Comparison of ENCODE assay signal across 10 cellular contexts in genomic region chr17:17363638-17364337, GRCh38.
DNase-seq lines count a peak whose midpoint lies in the region; ATAC-seq and TF ChIP-seq lines count a peak whose summit lies in the region.
"Had no signal": no experiment of that assay in that cellular context is flagged by ENCODE, and none has a peak within 500 bp of the region (broad histone marks: within the 10 kb centered on the region; RNA-seq: fewer than 3 reads in every experiment).

No MANE protein-coding gene starts in this region.

- no peaks in the 10 kb centered on the region for H3K4me1 Mint-ChIP-seq in T-helper 2 cell treated with Interferon-gamma antibody and Interleukin-4, amounts not matched to agents 5 μg/mL and 100 μg/mL, for 36 hours (ENCODE audit: low read depth)

- ATAC-seq in Right ventricle myocardium inferior = no peak
- ATAC-seq in left cardiac atrium = no peak
- ATAC-seq in lower lobe of right lung = peak; percentile 91 to 92
- ATAC-seq in aorta (ENCODE audit: low FRiP score) = no peak

- H3K9me3 Mint-ChIP-seq in T-helper 2 cell treated with Interferon-gamma antibody and Interleukin-4, amounts not matched to agents 5 μg/mL and 100 μg/mL, for 36 hours = no peaks in the 10 kb centered on the region

- no peak for TF ChIP-seq CTCF in lower lobe of right lung (IDR thresholded peaks at IDR 0.05)

- DNase-seq in Right ventricle myocardium inferior (ENCODE audit: missing footprints) (peak; percentile 60), left cardiac atrium (no peak), adipocyte (ENCODE audit: low read depth) (no peak), lower lobe of right lung (peak; percentile 76), aorta (peak; percentile 19 to 39), AG20443 (ENCODE audit: low spot score) (no peak), NCI-H345 treated with DMSO at 0.1 percent for 48 hours (lab: John Stamatoyannopoulos, UW; ENCODE audit: unreplicated experiment) (no peak)
- DNase-seq in T-helper 2 cell treated with Interferon-gamma antibody and Interleukin-4, amounts not matched to agents 5 μg/mL and 100 μg/mL, for 36 hours (ENCODE audit: low spot score) = no peak
- DNase-seq: stimulated activated CD4-positive, alpha-beta T cell treated with anti-CD3 and anti-CD28 coated beads, Interleukin-4, amount 100 ng/mL, for 24 hours had no signal

- intact Hi-C loops in Right ventricle myocardium inferior (cut with DNase I) = loop anchor here (2.0 kb wide), 1 partner anchor 59 kb away; no protein-coding TSS in a partner anchor
- intact Hi-C loops in left cardiac atrium (cut with DNase I) = loop anchor here in 1 of 2 donors (10.0 kb wide), 1 partner anchor 111 kb away; the partner anchor contains the start of gene MED9
- intact Hi-C loops in lower lobe of right lung (cut with DNase I) = no loop called here
- intact Hi-C loops in aorta (cut with DNase I) = no loop called here

- H3K27ac ChIP-seq in lower lobe of right lung (peak overlapping the region; percentile 67), aorta (ENCODE audit: low read depth in 1 of 2, low read length in 2 of 2) (no peak overlapping the region)

- H3K4me1 ChIP-seq in adipocyte (ENCODE audit: control insufficient read depth, insufficient read depth, low read length) (peaks cover 22% of the 10 kb centered on the region), lower lobe of right lung (peaks cover 10% of the 10 kb centered on the region), aorta (ENCODE audit: control insufficient read depth in 1 of 2, insufficient read depth in 2 of 2, low read length in 2 of 2) (no peaks in the 10 kb centered on the region)
- H3K4me1 ChIP-seq: HAP-1 had no signal

- H3K36me3 ChIP-seq in adipocyte (ENCODE audit: control insufficient read depth, insufficient read depth, low read length, severe bottlenecking) = no peaks in the 10 kb centered on the region
- no peaks in the 10 kb centered on the region for H3K36me3 ChIP-seq in lower lobe of right lung
- H3K36me3 ChIP-seq in aorta (ENCODE audit: control insufficient read depth in 1 of 2, insufficient read depth in 2 of 2, low read length in 1 of 2) = no peaks in the 10 kb centered on the region
- H3K36me3 ChIP-seq: HAP-1 had no signal

- WGBS in aorta, 2 donors = 80 to 87% methylated on average over 8 of the region's 8 CpGs

- H3K27ac Mint-ChIP-seq in T-helper 2 cell treated with Interferon-gamma antibody and Interleukin-4, amounts not matched to agents 5 μg/mL and 100 μg/mL, for 36 hours = no peak overlapping the region

- no peak overlapping the region for H3K4me3 Mint-ChIP-seq in T-helper 2 cell treated with Interferon-gamma antibody and Interleukin-4, amounts not matched to agents 5 μg/mL and 100 μg/mL, for 36 hours

- H3K27me3 Mint-ChIP-seq in T-helper 2 cell treated with Interferon-gamma antibody and Interleukin-4, amounts not matched to agents 5 μg/mL and 100 μg/mL, for 36 hours (ENCODE audit: low read depth) = peaks cover 5% of the 10 kb centered on the region

- no peak overlapping the region for H3K4me3 ChIP-seq in adipocyte (ENCODE audit: low read length)
- H3K4me3 ChIP-seq in lower lobe of right lung = no peak overlapping the region
- H3K4me3 ChIP-seq in aorta (ENCODE audit: low read length in 2 of 2) = no peak overlapping the region
- H3K4me3 ChIP-seq: HAP-1 had no signal

- H3K27me3 ChIP-seq in adipocyte (replicated peaks; ENCODE audit: control insufficient read depth, insufficient read depth, low read length) (no peaks in the 10 kb centered on the region), lower lobe of right lung (ENCODE audit: low read depth) (no peaks in the 10 kb centered on the region), aorta (ENCODE audit: control insufficient read depth in 1 of 2, insufficient read depth in 2 of 2, low read length in 1 of 2) (no peaks in the 10 kb centered on the region)

- peak overlapping the region; percentile 72 for H3K9ac ChIP-seq in adipocyte (ENCODE audit: low read length)

- no peaks in the 10 kb centered on the region for H3K36me3 Mint-ChIP-seq in T-helper 2 cell treated with Interferon-gamma antibody and Interleukin-4, amounts not matched to agents 5 μg/mL and 100 μg/mL, for 36 hours (ENCODE audit: low read depth)

- H3K9me3 ChIP-seq in adipocyte (ENCODE audit: control insufficient read depth, low read length) = peaks cover 23% of the 10 kb centered on the region
- no peaks in the 10 kb centered on the region for H3K9me3 ChIP-seq in lower lobe of right lung
- H3K9me3 ChIP-seq in aorta (ENCODE audit: control insufficient read depth, low read length) = no peaks in the 10 kb centered on the region

Comparison
In these comparisons a context has a peak if more than half of its experiments do, and no peak if none do; other contexts are left out.
1. DNase-seq: peak in Right ventricle myocardium inferior (single experiment), lower lobe of right lung (single experiment) and aorta (2 of 2); none in left cardiac atrium (single experiment), adipocyte (single experiment), T-helper 2 cell treated with Interferon-gamma antibody and Interleukin-4, amounts not matched to agents 5 μg/mL and 100 μg/mL, for 36 hours (single experiment), AG20443 (single experiment) and NCI-H345 treated with DMSO at 0.1 percent for 48 hours (single experiment).
2. ATAC-seq: peak in lower lobe of right lung (2 of 2); none in Right ventricle myocardium inferior (single experiment), left cardiac atrium (0 of 2) and aorta (single experiment).